8 cellular contexts compared by ENCODE assay signal in the genomic region with DNA sequence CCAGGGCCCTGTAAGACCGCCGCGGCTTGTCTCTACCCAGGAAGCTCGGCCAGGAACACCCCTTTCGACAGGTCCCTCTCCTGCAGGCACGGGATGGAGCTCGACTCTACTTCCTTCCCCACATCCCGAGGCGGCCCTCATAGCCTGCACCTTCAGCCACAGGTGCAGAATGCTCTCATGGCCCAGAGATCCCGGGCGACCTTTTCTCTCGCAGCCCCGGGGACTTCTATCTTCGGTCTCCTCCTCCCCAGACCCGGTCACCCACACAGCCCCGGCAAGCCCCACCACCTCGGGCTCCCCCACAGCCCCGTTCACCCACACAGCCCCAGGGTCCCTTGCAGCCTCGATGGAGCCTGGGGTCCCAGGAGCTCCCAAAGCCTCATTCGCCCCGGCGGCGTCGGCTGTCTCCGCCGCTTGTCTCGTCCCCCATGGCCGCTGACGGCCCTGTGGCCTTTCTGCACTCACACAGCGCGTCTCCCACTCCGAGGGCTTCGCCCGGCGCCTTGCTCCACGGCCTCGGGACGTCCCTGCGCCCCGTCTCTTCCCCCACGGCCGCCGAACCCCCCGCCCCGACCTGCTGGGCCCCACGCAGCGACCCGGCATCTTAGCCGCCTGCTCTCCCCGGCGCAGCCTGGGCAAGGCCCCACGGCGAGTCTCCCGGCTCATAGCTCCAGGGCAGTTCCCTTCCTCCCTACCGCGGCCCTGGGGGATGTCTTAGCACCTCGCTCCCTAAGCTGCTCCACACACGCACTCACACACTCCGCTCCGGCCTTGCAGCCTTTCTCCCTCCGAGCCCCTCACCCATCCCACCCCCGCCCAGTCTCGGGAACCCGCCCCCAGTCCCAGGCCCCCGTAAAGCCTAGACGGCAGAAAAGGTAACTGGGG. TPM values are rescaled to one million over a fixed set of nuclear protein-coding genes. Genes with fewer than 3 reads are reported as not detected.
A peak's percentile ranks its signal among the peaks of the same experiment; 100 is the strongest.
DNase-seq lines count a peak whose midpoint lies in the region; ATAC-seq, FAIRE-seq and TF ChIP-seq lines count a peak whose summit lies in the region.

No MANE protein-coding gene starts in this region.

- peak overlapping the region; percentile 67 to 94 (median 88) for H3K4me3 ChIP-seq in esophagus squamous epithelium

- no peaks in the 10 kb centered on the region for H3K27me3 ChIP-seq in esophagus squamous epithelium

- no peaks in the 10 kb centered on the region for H3K27me3 Mint-ChIP-seq in activated CD8-positive, alpha-beta memory T cell treated with anti-CD3 and anti-CD28 coated beads, Interleukin-2, amount 10 ng/mL, durations not matched to agents 7 days and 5 days
- H3K27me3 Mint-ChIP-seq in naive thymus-derived CD8-positive, alpha-beta T cell, result no peaks in the 10 kb centered on the region

- peaks cover 0 to 25% (median 0%) of the 10 kb centered on the region in 3 donors for H3K36me3 ChIP-seq in esophagus squamous epithelium

- no peak for FAIRE-seq in HTR-8/SVneo (lab: Jason Lieb, UNC)

- POLR2A ChIA-PET in naive thymus-derived CD8-positive, alpha-beta T cell (lab: Charles Lee), result interaction anchor here (0.7 to 4.4 kb wide), 5 partner anchors 11 to 110 kb away, joined by 3 to 41 read pairs (median 4); a partner anchor contains a TSS

- intact Hi-C loops in esophagus squamous epithelium (cut with DNase I), result loop anchor here (10.0 kb wide), 2 partner anchors 85 to 175 kb away; a partner anchor contains a TSS

- H3K9me3 Mint-ChIP-seq in activated CD8-positive, alpha-beta memory T cell treated with anti-CD3 and anti-CD28 coated beads, Interleukin-2, amount 10 ng/mL, durations not matched to agents 7 days and 5 days (ENCODE audit: low read depth), result no peaks in the 10 kb centered on the region
- H3K9me3 Mint-ChIP-seq in naive thymus-derived CD8-positive, alpha-beta T cell, result no peaks in the 10 kb centered on the region

- TF ChIP-seq CTCF in esophagus squamous epithelium (IDR thresholded peaks at IDR 0.05), result no peak

- WGBS in esophagus squamous epithelium, 2 donors, result 0% methylated on average over 17 to 29 of the region's 66 CpGs

- peak overlapping the region; percentile 91 for H3K27ac Mint-ChIP-seq in activated CD8-positive, alpha-beta memory T cell treated with anti-CD3 and anti-CD28 coated beads, Interleukin-2, amount 10 ng/mL, durations not matched to agents 7 days and 5 days
- peak overlapping the region in 9 of 10 donors; percentile 93 to 100 (median 98) for H3K27ac Mint-ChIP-seq in naive thymus-derived CD8-positive, alpha-beta T cell

- TF ChIP-seq POLR2A in esophagus squamous epithelium (IDR thresholded peaks at IDR 0.05), result no peak

- H3K9me3 ChIP-seq in esophagus squamous epithelium, result no peaks in the 10 kb centered on the region

- peak overlapping the region; percentile 87 for H3K4me3 Mint-ChIP-seq in activated CD8-positive, alpha-beta memory T cell treated with anti-CD3 and anti-CD28 coated beads, Interleukin-2, amount 10 ng/mL, durations not matched to agents 7 days and 5 days
- H3K4me3 Mint-ChIP-seq in naive thymus-derived CD8-positive, alpha-beta T cell, result peak overlapping the region; percentile 87 to 99 (median 94)

- CTCF ChIA-PET in activated CD8-positive, alpha-beta memory T cell treated with anti-CD3 and anti-CD28 coated beads, Interleukin-2, amount 10 ng/mL, durations not matched to agents 7 days and 5 days (lab: Charles Lee), result interaction anchor here (1.0 to 3.7 kb wide), 5 partner anchors 11 to 365 kb away, joined by 3 to 20 read pairs (median 3); a partner anchor contains a TSS

- H3K4me1 ChIP-seq in esophagus squamous epithelium, result peaks cover 19 to 66% (median 37%) of the 10 kb centered on the region in 3 donors

- H3K36me3 Mint-ChIP-seq in activated CD8-positive, alpha-beta memory T cell treated with anti-CD3 and anti-CD28 coated beads, Interleukin-2, amount 10 ng/mL, durations not matched to agents 7 days and 5 days, result peaks cover 20% of the 10 kb centered on the region
- peaks cover 0 to 25% (median 3%) of the 10 kb centered on the region in 3 donors for H3K36me3 Mint-ChIP-seq in naive thymus-derived CD8-positive, alpha-beta T cell

- peak; percentile 57 for DNase-seq in activated CD8-positive, alpha-beta memory T cell treated with anti-CD3 and anti-CD28 coated beads, Interleukin-2, amount 10 ng/mL, durations not matched to agents 7 days and 5 days
- no peak for DNase-seq in activated CD8-positive, alpha-beta memory T cell treated with anti-CD3 and anti-CD28 coated beads for 24 hours
- DNase-seq in HTR-8/SVneo (ENCODE audit: insufficient read length, low spot score) (peak; percentile 32), esophagus squamous epithelium (lab: John Stamatoyannopoulos, UW) (no peak), NCI-H1930 (lab: John Stamatoyannopoulos, UW) (no peak)
- peak; percentile 50 for DNase-seq in activated CD4-positive, CD25-positive, alpha-beta regulatory T cell treated with anti-CD3 and anti-CD28 coated beads, Interleukin-2, amount 50 U/mL, for 72 hours
- peak in 3 of 10 donors; percentile 7 to 33 (median 29) for DNase-seq in naive thymus-derived CD8-positive, alpha-beta T cell

- H3K27ac ChIP-seq in esophagus squamous epithelium, result peak overlapping the region; percentile 91 to 94 (median 93)

- H3K4me1 Mint-ChIP-seq in activated CD8-positive, alpha-beta memory T cell treated with anti-CD3 and anti-CD28 coated beads, Interleukin-2, amount 10 ng/mL, durations not matched to agents 7 days and 5 days, result peaks cover 53% of the 10 kb centered on the region
- peaks cover 24 to 62% (median 57%) of the 10 kb centered on the region in 4 donors for H3K4me1 Mint-ChIP-seq in naive thymus-derived CD8-positive, alpha-beta T cell

- ATAC-seq in activated CD8-positive, alpha-beta memory T cell treated with anti-CD3 and anti-CD28 coated beads, Interleukin-2, amount 10 ng/mL, durations not matched to agents 7 days and 5 days, result peak; percentile 26
- ATAC-seq in naive thymus-derived CD8-positive, alpha-beta T cell, result peak; percentile 38 to 47
- no peak for ATAC-seq in HG03565 (IDR thresholded peaks at IDR 0.05; ENCODE audit: unreplicated experiment)

RNA-seq across cellular contexts. Expression of a gene that starts 0.6 kb away (rescaled TPM):
- total RNA-seq in activated CD8-positive, alpha-beta memory T cell treated with anti-CD3 and anti-CD28 coated beads, Interleukin-2, amount 10 ng/mL, durations not matched to agents 7 days and 5 days, result 10 to 100 TPM; 16.5 to 18.0 TPM
- 10 to 100 TPM in 3 of 4 donors, 1 to 10 TPM in 1; 8.1 to 17.4 (median 11.4) TPM for total RNA-seq in esophagus squamous epithelium
- 10 to 100 TPM; 17.5 to 24.8 TPM for total RNA-seq in naive thymus-derived CD8-positive, alpha-beta T cell
- 1 to 10 TPM; 1.2 to 2.3 (median 2.2) TPM for polyA plus RNA-seq in naive thymus-derived CD8-positive, alpha-beta T cell

RNA-seq across cellular contexts. Expression of a gene that starts 1.0 kb away (rescaled TPM):
- 10 to 100 TPM; 69.6 to 71.6 TPM for total RNA-seq in activated CD8-positive, alpha-beta memory T cell treated with anti-CD3 and anti-CD28 coated beads, Interleukin-2, amount 10 ng/mL, durations not matched to agents 7 days and 5 days
- 100 to 1,000 TPM; 446 to 796 (median 696) TPM for total RNA-seq in esophagus squamous epithelium
- total RNA-seq in naive thymus-derived CD8-positive, alpha-beta T cell, result 10 to 100 TPM; 17.2 to 20.9 TPM
- 10 to 100 TPM; 48.7 to 73.5 (median 60.3) TPM for polyA plus RNA-seq in naive thymus-derived CD8-positive, alpha-beta T cell

RNA-seq across cellular contexts. Expression of a gene that starts 11.5 kb away (rescaled TPM):
- total RNA-seq in activated CD8-positive, alpha-beta memory T cell treated with anti-CD3 and anti-CD28 coated beads, Interleukin-2, amount 10 ng/mL, durations not matched to agents 7 days and 5 days, result 10 to 100 TPM; 18.3 TPM
- total RNA-seq in esophagus squamous epithelium, result 10 to 100 TPM in 2 of 4 donors, 1 to 10 TPM in 2; 5.5 to 18.9 (median 12.5) TPM
- 10 to 100 TPM; 23.1 to 27.3 TPM for total RNA-seq in naive thymus-derived CD8-positive, alpha-beta T cell
- 10 to 100 TPM; 25.2 to 30.7 (median 28.6) TPM for polyA plus RNA-seq in naive thymus-derived CD8-positive, alpha-beta T cell

RNA-seq across cellular contexts. Expression of a gene that starts 11.7 kb away (rescaled TPM):
- total RNA-seq in activated CD8-positive, alpha-beta memory T cell treated with anti-CD3 and anti-CD28 coated beads, Interleukin-2, amount 10 ng/mL, durations not matched to agents 7 days and 5 days, result 1 to 10 TPM; 1.1 to 1.4 TPM
- total RNA-seq in esophagus squamous epithelium, result 1 to 10 TPM in 1 of 4 donors, under 1 TPM in 2, not detected in 1; 0.27 to 1.5 (median 0.57) TPM
- total RNA-seq in naive thymus-derived CD8-positive, alpha-beta T cell, result 1 to 10 TPM; 3.4 to 4.2 TPM
- polyA plus RNA-seq in naive thymus-derived CD8-positive, alpha-beta T cell, result 1 to 10 TPM; 2.2 to 6.4 (median 5.8) TPM

Comparison
In these comparisons a context has a peak if more than half of its experiments do, and no peak if none do; other contexts are left out.
1. DNase-seq: peak in activated CD8-positive, alpha-beta memory T cell treated with anti-CD3 and anti-CD28 coated beads, Interleukin-2, amount 10 ng/mL, durations not matched to agents 7 days and 5 days (single experiment), HTR-8/SVneo (single experiment) and activated CD4-positive, CD25-positive, alpha-beta regulatory T cell treated with anti-CD3 and anti-CD28 coated beads, Interleukin-2, amount 50 U/mL, for 72 hours (single experiment); none in activated CD8-positive, alpha-beta memory T cell treated with anti-CD3 and anti-CD28 coated beads for 24 hours (single experiment), esophagus squamous epithelium (single experiment) and NCI-H1930 (0 of 2).
2. RNA of a gene that starts 1.0 kb away (total RNA-seq): 446 to 796 TPM in esophagus squamous epithelium; 69.6 to 71.6 TPM in activated CD8-positive, alpha-beta memory T cell treated with anti-CD3 and anti-CD28 coated beads, Interleukin-2, amount 10 ng/mL, durations not matched to agents 7 days and 5 days and 17.2 to 20.9 TPM in naive thymus-derived CD8-positive, alpha-beta T cell; every median in the first group is over 4 times any median in the second.